10 cellular contexts compared by ENCODE assay signal in the genomic region with DNA sequence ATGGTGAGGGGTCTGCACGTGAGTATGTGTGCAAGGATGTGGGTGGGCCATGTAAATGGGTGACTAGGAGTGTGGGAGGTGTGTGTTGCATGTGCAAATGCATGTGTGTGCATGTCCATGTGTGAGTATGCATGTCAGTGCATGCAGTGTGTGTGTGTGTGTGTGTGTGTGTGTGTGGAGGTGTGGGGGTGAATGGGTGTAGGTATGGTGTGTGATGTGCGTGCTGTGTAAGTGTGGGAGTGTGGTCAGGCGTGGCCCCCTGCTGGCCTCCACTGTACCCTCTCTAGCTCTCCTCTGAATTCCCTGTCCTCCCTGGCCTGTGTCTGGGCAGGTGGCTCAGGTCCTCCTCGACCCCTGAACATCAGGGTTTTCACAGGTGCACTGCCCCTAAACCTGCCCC.
DNase-seq lines count a peak whose midpoint lies in the region; ATAC-seq and TF ChIP-seq lines count a peak whose summit lies in the region.
"Had no signal": no experiment of that assay in that cellular context is flagged by ENCODE, and none has a peak within 500 bp of the region (broad histone marks: within the 10 kb centered on the region; RNA-seq: fewer than 3 reads in every experiment).

No MANE protein-coding gene starts in this region.

- H3K27ac ChIP-seq in cingulate gyrus (ENCODE audit: low read depth, low read length) (peak overlapping the region; percentile 70), mesenchymal stem cell (ENCODE audit: low read length, poor library complexity, severe bottlenecking) (no peak overlapping the region)
- H3K27ac ChIP-seq: thyroid gland had no signal

- DNase-seq in AG10803 (ENCODE audit: low read depth) (peak; percentile 14), HFFc6 (no peak), mesenchymal stem cell (no peak)
- DNase-seq: activated CD4-positive, alpha-beta memory T cell treated with anti-CD3 and anti-CD28 coated beads, Interleukin-2, amount 10 ng/mL, durations not matched to agents 7 days and 5 days had no signal

- H3K4ac ChIP-seq in mesenchymal stem cell (ENCODE audit: low read depth in 1 of 2, low read length in 2 of 2) = no peak overlapping the region

- H2BK5ac ChIP-seq in mesenchymal stem cell (ENCODE audit: low read depth, low read length, poor library complexity, severe bottlenecking) = no peak overlapping the region

- H3K4me1 Mint-ChIP-seq in HFFc6 (ENCODE audit: low read depth) = peaks cover 31% of the 10 kb centered on the region
- H3K4me1 Mint-ChIP-seq: activated CD4-positive, alpha-beta memory T cell treated with anti-CD3 and anti-CD28 coated beads, Interleukin-2, amount 10 ng/mL, durations not matched to agents 7 days and 5 days had no signal

- peaks cover 0 to 35% of the 10 kb centered on the region in 2 experiments for H3K27me3 ChIP-seq in mesenchymal stem cell (ENCODE audit: control insufficient read depth in 1 of 2, insufficient read depth in 1 of 2, low read length in 2 of 2)
- H3K27me3 ChIP-seq: thyroid gland had no signal

- H3K9me3 ChIP-seq in mesenchymal stem cell (ENCODE audit: control insufficient read depth, low read length) = no peaks in the 10 kb centered on the region
- H3K9me3 ChIP-seq: thyroid gland had no signal

- peak overlapping the region; percentile 29 for H4K8ac ChIP-seq in mesenchymal stem cell (ENCODE audit: low read length)

- H2BK15ac ChIP-seq in mesenchymal stem cell (ENCODE audit: low read depth, poor library complexity, severe bottlenecking) = no peak overlapping the region

- no peak overlapping the region for H3K18ac ChIP-seq in mesenchymal stem cell (ENCODE audit: low read depth in 1 of 2, low read length in 2 of 2)

- no peak overlapping the region for H2AK5ac ChIP-seq in mesenchymal stem cell (ENCODE audit: low read length, severe bottlenecking)

- no peaks in the 10 kb centered on the region for H3K9me3 Mint-ChIP-seq in HFFc6
- H3K9me3 Mint-ChIP-seq: activated CD4-positive, alpha-beta memory T cell treated with anti-CD3 and anti-CD28 coated beads, Interleukin-2, amount 10 ng/mL, durations not matched to agents 7 days and 5 days had no signal

- H3K36me3 Mint-ChIP-seq in HFFc6 (ENCODE audit: low read depth) = no peaks in the 10 kb centered on the region

- no peak overlapping the region for H3K4me3 Mint-ChIP-seq in HFFc6
- H3K4me3 Mint-ChIP-seq: activated CD4-positive, alpha-beta memory T cell treated with anti-CD3 and anti-CD28 coated beads, Interleukin-2, amount 10 ng/mL, durations not matched to agents 7 days and 5 days had no signal

- TF ChIP-seq CTCF in AG10803 (conservative IDR thresholded peaks at IDR 0.05; ENCODE audit: low read length) (peak; percentile 40), HFFc6 (IDR thresholded peaks at IDR 0.05) (peak; percentile 40)

- H2BK12ac ChIP-seq in mesenchymal stem cell (ENCODE audit: low read length in 2 of 2) = no peak overlapping the region

- peaks cover 19% of the 10 kb centered on the region for H3K27me3 Mint-ChIP-seq in HFFc6 (ENCODE audit: insufficient read depth)
- H3K27me3 Mint-ChIP-seq: activated CD4-positive, alpha-beta memory T cell treated with anti-CD3 and anti-CD28 coated beads, Interleukin-2, amount 10 ng/mL, durations not matched to agents 7 days and 5 days had no signal

- H3K23ac ChIP-seq in mesenchymal stem cell (ENCODE audit: low read length in 2 of 2) = no peak overlapping the region

- H3K14ac ChIP-seq in mesenchymal stem cell (ENCODE audit: low read length in 2 of 2) = no peak overlapping the region

- no peak overlapping the region for H2AFZ ChIP-seq in mesenchymal stem cell (ENCODE audit: low read depth, low read length)

- H3K4me1 ChIP-seq in mesenchymal stem cell (ENCODE audit: control insufficient read depth, insufficient read depth, low read depth, low read length) = no peaks in the 10 kb centered on the region
- H3K4me1 ChIP-seq: thyroid gland had no signal

- 67% methylated on average over 4 of the region's 4 CpGs for WGBS in mesenchymal stem cell

- no peaks in the 10 kb centered on the region for H3K79me1 ChIP-seq in mesenchymal stem cell (replicated peaks; ENCODE audit: low read length, poor library complexity, severe bottlenecking)

- H2BK120ac ChIP-seq in mesenchymal stem cell (ENCODE audit: low read depth, low read length) = no peak overlapping the region

- peaks cover 0 to 2% of the 10 kb centered on the region in 2 experiments for H3K36me3 ChIP-seq in mesenchymal stem cell (ENCODE audit: control insufficient read depth in 1 of 2, insufficient read depth in 2 of 2, low read depth in 1 of 2, low read length in 2 of 2)
- H3K36me3 ChIP-seq: thyroid gland had no signal

- H3K4me2 ChIP-seq in mesenchymal stem cell (ENCODE audit: low read length, poor library complexity, severe bottlenecking) = no peak overlapping the region

- H4K91ac ChIP-seq in mesenchymal stem cell (ENCODE audit: low read length) = peak overlapping the region; percentile 43

- peak overlapping the region; percentile 85 for H3K9ac ChIP-seq in mesenchymal stem cell (ENCODE audit: low read length)

- ATAC-seq in GM18868 (IDR thresholded peaks at IDR 0.05; ENCODE audit: unreplicated experiment) = no peak
- no peak for ATAC-seq in HG03565 (IDR thresholded peaks at IDR 0.05; ENCODE audit: unreplicated experiment)
- ATAC-seq in HG03196 (IDR thresholded peaks at IDR 0.05; ENCODE audit: unreplicated experiment) = no peak
- no peak for ATAC-seq in GM21717 (IDR thresholded peaks at IDR 0.05; ENCODE audit: unreplicated experiment)

- H3K27ac Mint-ChIP-seq in HFFc6 = peak overlapping the region; percentile 37
- H3K27ac Mint-ChIP-seq: activated CD4-positive, alpha-beta memory T cell treated with anti-CD3 and anti-CD28 coated beads, Interleukin-2, amount 10 ng/mL, durations not matched to agents 7 days and 5 days had no signal

- H3K4me3 ChIP-seq in AG10803 (ENCODE audit: low read length) = no peak overlapping the region
- H3K4me3 ChIP-seq in mesenchymal stem cell (ENCODE audit: insufficient read depth in 1 of 2, low read depth in 1 of 2, low read length in 2 of 2) = peak overlapping the region in 1 of 2 experiments; percentile 41
- H3K4me3 ChIP-seq: thyroid gland had no signal
